1 cellular context compared by ENCODE assay signal in the genomic region with DNA sequence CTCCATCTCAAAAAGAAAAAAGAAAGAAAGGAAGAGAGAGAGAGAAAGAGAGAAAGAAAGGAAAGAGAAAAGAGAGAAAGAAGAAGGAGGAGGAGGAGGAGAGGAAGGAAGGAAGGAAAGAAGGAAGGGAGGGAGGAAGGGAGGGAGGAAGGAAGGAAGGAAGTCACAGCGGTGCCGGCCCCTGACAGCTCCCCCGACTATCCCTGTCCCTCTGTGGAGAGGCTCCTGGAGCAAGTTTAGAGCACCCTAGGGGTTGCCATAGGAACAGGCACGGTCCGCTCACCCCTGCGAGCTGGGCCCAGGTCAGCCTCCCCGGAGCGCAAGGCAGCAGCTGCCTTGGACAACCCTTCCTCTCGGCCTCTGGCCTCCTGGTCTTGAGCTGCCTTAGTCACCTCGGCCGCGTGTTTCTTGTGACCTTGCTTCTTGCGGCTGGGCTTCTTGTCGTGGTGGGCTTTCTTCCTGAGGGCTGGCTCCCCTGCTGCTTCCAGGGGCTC.
TF ChIP-seq lines count a peak whose summit lies in the region.

No MANE protein-coding gene starts in this region.

TF ChIP-seq in K562, 482 proteins besides CTCF, POLR2A, EP300 and RAD21 (continues in another document):
- TF ChIP-seq ZNF175 (CRISPR knock-in tag; IDR thresholded peaks at IDR 0.05; ENCODE audit: low read depth) (no peak), SMARCB1 (IDR thresholded peaks at IDR 0.05; ENCODE audit: insufficient read length, low read depth) (no peak), EZH2 (IDR thresholded peaks at IDR 0.05; ENCODE audit: borderline replicate concordance, low read depth, low read length) (0 out of 2 replicates have a peak, but pooled peaks have one; percentile 55), GABPB2 (CRISPR knock-in tag; conservative IDR thresholded peaks at IDR 0.05) (no peak), SMAD4 (CRISPR knock-in tag; conservative IDR thresholded peaks at IDR 0.05) (no peak), PHB2 (IDR thresholded peaks at IDR 0.05; ENCODE audit: low read depth) (no peak), TOE1 (IDR thresholded peaks at IDR 0.05; ENCODE audit: borderline replicate concordance) (no peak), TOE1 (CRISPR knock-in tag; IDR thresholded peaks at IDR 0.05; ENCODE audit: borderline replicate concordance, low read depth) (no peak), NFIX (CRISPR knock-in tag; IDR thresholded peaks at IDR 0.05; ENCODE audit: low read depth) (no peak), ARNT (IDR thresholded peaks at IDR 0.05) (no peak), HEY1 (CRISPR knock-in tag; IDR thresholded peaks at IDR 0.05; ENCODE audit: borderline replicate concordance) (no peak), ZNF512 (tag; IDR thresholded peaks at IDR 0.05) (peak; percentile 95), PRMT5 (CRISPR knock-in tag; IDR thresholded peaks at IDR 0.05) (no peak), MYBL2 (IDR thresholded peaks at IDR 0.05; ENCODE audit: low read depth) (no peak), MYBL2 (CRISPR knock-in tag; IDR thresholded peaks at IDR 0.05; ENCODE audit: borderline replicate concordance) (no peak), LCOR (CRISPR knock-in tag; IDR thresholded peaks at IDR 0.05) (no peak), NR3C1 (CRISPR knock-in tag; IDR thresholded peaks at IDR 0.05) (no peak), NR0B1 (IDR thresholded peaks at IDR 0.05; ENCODE audit: partially characterized antibody) (no peak), ZNF224 (CRISPR knock-in tag; IDR thresholded peaks at IDR 0.05) (no peak), SRSF7 (optimal IDR thresholded peaks at IDR 0.05; ENCODE audit: low read depth, low read length) (no peak), XRCC4 (IDR thresholded peaks at IDR 0.05; ENCODE audit: extremely low read depth, insufficient read depth, insufficient read length) (no peak), ZNF280B (CRISPR knock-in tag; IDR thresholded peaks at IDR 0.05) (no peak), RBM39 (optimal IDR thresholded peaks at IDR 0.05; ENCODE audit: low read depth, low read length) (no peak), OTX1 (CRISPR knock-in tag; IDR thresholded peaks at IDR 0.05) (0 out of 2 replicates have a peak, but pooled peaks have one; percentile 61), SMARCE1 (IDR thresholded peaks at IDR 0.05) (no peak), EP400 (IDR thresholded peaks at IDR 0.05) (no peak), NRF1 (conservative IDR thresholded peaks at IDR 0.05 in 1 of 2, IDR thresholded peaks at IDR 0.05 in 1 of 2) (no peak), RFX1 (IDR thresholded peaks at IDR 0.05) (peak; percentile 83), ARID3A (IDR thresholded peaks at IDR 0.05; ENCODE audit: borderline replicate concordance, low read depth, low read length) (no peak), ZC3H8 (IDR thresholded peaks at IDR 0.05) (no peak), HDAC3 (IDR thresholded peaks at IDR 0.05; ENCODE audit: borderline replicate concordance, partially characterized antibody) (no peak)
- TF ChIP-seq, protein P1, sequence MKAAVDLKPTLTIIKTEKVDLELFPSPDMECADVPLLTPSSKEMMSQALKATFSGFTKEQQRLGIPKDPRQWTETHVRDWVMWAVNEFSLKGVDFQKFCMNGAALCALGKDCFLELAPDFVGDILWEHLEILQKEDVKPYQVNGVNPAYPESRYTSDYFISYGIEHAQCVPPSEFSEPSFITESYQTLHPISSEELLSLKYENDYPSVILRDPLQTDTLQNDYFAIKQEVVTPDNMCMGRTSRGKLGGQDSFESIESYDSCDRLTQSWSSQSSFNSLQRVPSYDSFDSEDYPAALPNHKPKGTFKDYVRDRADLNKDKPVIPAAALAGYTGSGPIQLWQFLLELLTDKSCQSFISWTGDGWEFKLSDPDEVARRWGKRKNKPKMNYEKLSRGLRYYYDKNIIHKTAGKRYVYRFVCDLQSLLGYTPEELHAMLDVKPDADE (conservative IDR thresholded peaks at IDR 0.05; ENCODE audit: control insufficient read depth, low read depth, low read length): no peak
- TF ChIP-seq, protein P2, sequence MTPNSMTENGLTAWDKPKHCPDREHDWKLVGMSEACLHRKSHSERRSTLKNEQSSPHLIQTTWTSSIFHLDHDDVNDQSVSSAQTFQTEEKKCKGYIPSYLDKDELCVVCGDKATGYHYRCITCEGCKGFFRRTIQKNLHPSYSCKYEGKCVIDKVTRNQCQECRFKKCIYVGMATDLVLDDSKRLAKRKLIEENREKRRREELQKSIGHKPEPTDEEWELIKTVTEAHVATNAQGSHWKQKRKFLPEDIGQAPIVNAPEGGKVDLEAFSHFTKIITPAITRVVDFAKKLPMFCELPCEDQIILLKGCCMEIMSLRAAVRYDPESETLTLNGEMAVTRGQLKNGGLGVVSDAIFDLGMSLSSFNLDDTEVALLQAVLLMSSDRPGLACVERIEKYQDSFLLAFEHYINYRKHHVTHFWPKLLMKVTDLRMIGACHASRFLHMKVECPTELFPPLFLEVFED (CRISPR knock-in tag; conservative IDR thresholded peaks at IDR 0.05): 0 out of 2 replicates have a peak, but pooled peaks have one; percentile 26
- TF ChIP-seq, protein P3, sequence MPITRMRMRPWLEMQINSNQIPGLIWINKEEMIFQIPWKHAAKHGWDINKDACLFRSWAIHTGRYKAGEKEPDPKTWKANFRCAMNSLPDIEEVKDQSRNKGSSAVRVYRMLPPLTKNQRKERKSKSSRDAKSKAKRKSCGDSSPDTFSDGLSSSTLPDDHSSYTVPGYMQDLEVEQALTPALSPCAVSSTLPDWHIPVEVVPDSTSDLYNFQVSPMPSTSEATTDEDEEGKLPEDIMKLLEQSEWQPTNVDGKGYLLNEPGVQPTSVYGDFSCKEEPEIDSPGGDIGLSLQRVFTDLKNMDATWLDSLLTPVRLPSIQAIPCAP (CRISPR knock-in tag; IDR thresholded peaks at IDR 0.05; ENCODE audit: borderline replicate concordance): no peak
- TF ChIP-seq, protein P4, sequence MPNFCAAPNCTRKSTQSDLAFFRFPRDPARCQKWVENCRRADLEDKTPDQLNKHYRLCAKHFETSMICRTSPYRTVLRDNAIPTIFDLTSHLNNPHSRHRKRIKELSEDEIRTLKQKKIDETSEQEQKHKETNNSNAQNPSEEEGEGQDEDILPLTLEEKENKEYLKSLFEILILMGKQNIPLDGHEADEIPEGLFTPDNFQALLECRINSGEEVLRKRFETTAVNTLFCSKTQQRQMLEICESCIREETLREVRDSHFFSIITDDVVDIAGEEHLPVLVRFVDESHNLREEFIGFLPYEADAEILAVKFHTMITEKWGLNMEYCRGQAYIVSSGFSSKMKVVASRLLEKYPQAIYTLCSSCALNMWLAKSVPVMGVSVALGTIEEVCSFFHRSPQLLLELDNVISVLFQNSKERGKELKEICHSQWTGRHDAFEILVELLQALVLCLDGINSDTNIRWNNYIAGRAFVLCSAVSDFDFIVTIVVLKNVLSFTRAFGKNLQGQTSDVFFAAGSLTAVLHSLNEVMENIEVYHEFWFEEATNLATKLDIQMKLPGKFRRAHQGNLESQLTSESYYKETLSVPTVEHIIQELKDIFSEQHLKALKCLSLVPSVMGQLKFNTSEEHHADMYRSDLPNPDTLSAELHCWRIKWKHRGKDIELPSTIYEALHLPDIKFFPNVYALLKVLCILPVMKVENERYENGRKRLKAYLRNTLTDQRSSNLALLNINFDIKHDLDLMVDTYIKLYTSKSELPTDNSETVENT (CRISPR knock-in tag; IDR thresholded peaks at IDR 0.05): no peak
- TF ChIP-seq, protein P5, sequence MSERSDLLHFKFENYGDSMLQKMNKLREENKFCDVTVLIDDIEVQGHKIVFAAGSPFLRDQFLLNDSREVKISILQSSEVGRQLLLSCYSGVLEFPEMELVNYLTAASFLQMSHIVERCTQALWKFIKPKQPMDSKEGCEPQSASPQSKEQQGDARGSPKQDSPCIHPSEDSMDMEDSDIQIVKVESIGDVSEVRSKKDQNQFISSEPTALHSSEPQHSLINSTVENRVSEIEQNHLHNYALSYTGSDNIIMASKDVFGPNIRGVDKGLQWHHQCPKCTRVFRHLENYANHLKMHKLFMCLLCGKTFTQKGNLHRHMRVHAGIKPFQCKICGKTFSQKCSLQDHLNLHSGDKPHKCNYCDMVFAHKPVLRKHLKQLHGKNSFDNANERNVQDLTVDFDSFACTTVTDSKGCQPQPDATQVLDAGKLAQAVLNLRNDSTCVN (CRISPR knock-in tag; IDR thresholded peaks at IDR 0.05): 0 out of 2 replicates have a peak, but pooled peaks have one; percentile 54
